ENCODE assay signal across 2 cellular contexts in the genomic region with DNA sequence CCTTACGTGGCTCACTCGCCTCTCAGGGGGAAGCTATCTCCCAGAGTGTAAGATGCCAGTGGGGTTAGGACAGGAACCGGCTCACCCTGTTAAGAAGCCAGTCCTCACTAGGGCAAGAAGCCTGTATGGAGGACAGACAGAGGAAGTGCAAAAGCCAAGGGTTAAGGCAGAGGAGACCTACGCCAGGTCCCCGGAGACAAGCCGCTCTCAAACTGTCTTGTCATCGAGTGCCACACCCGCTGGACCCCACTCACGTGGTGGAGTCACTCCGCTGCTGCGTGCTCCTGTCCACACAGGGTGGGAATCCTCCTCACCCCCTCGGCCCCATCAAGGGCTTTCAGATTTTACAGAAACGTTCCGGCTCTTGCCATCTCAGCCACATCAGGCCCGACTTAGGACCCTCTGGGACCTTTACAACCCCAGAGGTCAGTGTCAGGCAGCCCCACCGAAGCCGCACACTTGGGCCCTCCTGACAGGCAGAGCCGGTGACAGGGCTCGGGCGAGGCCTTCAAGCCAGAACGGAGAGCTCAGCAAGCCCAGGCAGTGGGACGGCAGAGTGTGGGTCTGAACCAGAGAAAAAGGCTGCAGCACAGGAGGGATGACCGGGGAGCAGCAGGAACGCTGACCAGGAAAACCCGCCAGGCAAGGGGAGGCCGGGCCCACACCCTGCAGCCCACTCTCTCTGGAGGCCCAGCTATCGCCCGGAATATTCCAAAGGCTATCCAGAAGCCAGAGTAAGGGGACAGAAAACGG.
TF ChIP-seq lines count a peak whose summit lies in the region.

No MANE protein-coding gene starts in this region.

TF ChIP-seq in GM23338, 12 proteins besides CTCF, POLR2A, EP300 and RAD21:
- TF ChIP-seq, protein P1, sequence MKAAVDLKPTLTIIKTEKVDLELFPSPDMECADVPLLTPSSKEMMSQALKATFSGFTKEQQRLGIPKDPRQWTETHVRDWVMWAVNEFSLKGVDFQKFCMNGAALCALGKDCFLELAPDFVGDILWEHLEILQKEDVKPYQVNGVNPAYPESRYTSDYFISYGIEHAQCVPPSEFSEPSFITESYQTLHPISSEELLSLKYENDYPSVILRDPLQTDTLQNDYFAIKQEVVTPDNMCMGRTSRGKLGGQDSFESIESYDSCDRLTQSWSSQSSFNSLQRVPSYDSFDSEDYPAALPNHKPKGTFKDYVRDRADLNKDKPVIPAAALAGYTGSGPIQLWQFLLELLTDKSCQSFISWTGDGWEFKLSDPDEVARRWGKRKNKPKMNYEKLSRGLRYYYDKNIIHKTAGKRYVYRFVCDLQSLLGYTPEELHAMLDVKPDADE (IDR thresholded peaks at IDR 0.05) = no peak
TF ChIP-seq in GM23338: peak in this region for 0.

TF ChIP-seq in HepG2, 621 proteins besides CTCF, POLR2A, EP300 and RAD21 (continued from another document):
- TF ChIP-seq, protein P2, sequence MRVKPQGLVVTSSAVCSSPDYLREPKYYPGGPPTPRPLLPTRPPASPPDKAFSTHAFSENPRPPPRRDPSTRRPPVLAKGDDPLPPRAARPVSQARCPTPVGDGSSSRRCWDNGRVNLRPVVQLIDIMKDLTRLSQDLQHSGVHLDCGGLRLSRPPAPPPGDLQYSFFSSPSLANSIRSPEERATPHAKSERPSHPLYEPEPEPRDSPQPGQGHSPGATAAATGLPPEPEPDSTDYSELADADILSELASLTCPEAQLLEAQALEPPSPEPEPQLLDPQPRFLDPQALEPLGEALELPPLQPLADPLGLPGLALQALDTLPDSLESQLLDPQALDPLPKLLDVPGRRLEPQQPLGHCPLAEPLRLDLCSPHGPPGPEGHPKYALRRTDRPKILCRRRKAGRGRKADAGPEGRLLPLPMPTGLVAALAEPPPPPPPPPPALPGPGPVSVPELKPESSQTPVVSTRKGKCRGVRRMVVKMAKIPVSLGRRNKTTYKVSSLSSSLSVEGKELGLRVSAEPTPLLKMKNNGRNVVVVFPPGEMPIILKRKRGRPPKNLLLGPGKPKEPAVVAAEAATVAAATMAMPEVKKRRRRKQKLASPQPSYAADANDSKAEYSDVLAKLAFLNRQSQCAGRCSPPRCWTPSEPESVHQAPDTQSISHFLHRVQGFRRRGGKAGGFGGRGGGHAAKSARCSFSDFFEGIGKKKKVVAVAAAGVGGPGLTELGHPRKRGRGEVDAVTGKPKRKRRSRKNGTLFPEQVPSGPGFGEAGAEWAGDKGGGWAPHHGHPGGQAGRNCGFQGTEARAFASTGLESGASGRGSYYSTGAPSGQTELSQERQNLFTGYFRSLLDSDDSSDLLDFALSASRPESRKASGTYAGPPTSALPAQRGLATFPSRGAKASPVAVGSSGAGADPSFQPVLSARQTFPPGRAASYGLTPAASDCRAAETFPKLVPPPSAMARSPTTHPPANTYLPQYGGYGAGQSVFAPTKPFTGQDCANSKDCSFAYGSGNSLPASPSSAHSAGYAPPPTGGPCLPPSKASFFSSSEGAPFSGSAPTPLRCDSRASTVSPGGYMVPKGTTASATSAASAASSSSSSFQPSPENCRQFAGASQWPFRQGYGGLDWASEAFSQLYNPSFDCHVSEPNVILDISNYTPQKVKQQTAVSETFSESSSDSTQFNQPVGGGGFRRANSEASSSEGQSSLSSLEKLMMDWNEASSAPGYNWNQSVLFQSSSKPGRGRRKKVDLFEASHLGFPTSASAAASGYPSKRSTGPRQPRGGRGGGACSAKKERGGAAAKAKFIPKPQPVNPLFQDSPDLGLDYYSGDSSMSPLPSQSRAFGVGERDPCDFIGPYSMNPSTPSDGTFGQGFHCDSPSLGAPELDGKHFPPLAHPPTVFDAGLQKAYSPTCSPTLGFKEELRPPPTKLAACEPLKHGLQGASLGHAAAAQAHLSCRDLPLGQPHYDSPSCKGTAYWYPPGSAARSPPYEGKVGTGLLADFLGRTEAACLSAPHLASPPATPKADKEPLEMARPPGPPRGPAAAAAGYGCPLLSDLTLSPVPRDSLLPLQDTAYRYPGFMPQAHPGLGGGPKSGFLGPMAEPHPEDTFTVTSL (CRISPR knock-in tag; IDR thresholded peaks at IDR 0.05; ENCODE audit: borderline replicate concordance) = no peak
- TF ChIP-seq ZFP36 (IDR thresholded peaks at IDR 0.05; ENCODE audit: borderline replicate concordance, low read depth, low read length, partially characterized antibody) (no peak), HHEX (CRISPR knock-in tag; IDR thresholded peaks at IDR 0.05) (no peak), ZC3H13 (CRISPR knock-in tag; IDR thresholded peaks at IDR 0.05) (no peak), ZNF83 (CRISPR knock-in tag; IDR thresholded peaks at IDR 0.05; ENCODE audit: borderline replicate concordance) (no peak), RARA (CRISPR knock-in tag; IDR thresholded peaks at IDR 0.05) (no peak), SP1 (IDR thresholded peaks at IDR 0.05) (no peak), SP1 (CRISPR knock-in tag; IDR thresholded peaks at IDR 0.05) (no peak), STAG1 (CRISPR knock-in tag; IDR thresholded peaks at IDR 0.05) (no peak), HNRNPL (IDR thresholded peaks at IDR 0.05; ENCODE audit: low read depth, low read length) (no peak), PTBP1 (IDR thresholded peaks at IDR 0.05; ENCODE audit: low read depth, low read length, poor library complexity, severe bottlenecking) (no peak), HMGA1 (CRISPR knock-in tag; conservative IDR thresholded peaks at IDR 0.05) (no peak)
- TF ChIP-seq, protein P3, sequence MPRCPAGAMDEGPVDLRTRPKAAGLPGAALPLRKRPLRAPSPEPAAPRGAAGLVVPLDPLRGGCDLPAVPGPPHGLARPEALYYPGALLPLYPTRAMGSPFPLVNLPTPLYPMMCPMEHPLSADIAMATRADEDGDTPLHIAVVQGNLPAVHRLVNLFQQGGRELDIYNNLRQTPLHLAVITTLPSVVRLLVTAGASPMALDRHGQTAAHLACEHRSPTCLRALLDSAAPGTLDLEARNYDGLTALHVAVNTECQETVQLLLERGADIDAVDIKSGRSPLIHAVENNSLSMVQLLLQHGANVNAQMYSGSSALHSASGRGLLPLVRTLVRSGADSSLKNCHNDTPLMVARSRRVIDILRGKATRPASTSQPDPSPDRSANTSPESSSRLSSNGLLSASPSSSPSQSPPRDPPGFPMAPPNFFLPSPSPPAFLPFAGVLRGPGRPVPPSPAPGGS (CRISPR knock-in tag; IDR thresholded peaks at IDR 0.05) = no peak
- TF ChIP-seq, protein P4, sequence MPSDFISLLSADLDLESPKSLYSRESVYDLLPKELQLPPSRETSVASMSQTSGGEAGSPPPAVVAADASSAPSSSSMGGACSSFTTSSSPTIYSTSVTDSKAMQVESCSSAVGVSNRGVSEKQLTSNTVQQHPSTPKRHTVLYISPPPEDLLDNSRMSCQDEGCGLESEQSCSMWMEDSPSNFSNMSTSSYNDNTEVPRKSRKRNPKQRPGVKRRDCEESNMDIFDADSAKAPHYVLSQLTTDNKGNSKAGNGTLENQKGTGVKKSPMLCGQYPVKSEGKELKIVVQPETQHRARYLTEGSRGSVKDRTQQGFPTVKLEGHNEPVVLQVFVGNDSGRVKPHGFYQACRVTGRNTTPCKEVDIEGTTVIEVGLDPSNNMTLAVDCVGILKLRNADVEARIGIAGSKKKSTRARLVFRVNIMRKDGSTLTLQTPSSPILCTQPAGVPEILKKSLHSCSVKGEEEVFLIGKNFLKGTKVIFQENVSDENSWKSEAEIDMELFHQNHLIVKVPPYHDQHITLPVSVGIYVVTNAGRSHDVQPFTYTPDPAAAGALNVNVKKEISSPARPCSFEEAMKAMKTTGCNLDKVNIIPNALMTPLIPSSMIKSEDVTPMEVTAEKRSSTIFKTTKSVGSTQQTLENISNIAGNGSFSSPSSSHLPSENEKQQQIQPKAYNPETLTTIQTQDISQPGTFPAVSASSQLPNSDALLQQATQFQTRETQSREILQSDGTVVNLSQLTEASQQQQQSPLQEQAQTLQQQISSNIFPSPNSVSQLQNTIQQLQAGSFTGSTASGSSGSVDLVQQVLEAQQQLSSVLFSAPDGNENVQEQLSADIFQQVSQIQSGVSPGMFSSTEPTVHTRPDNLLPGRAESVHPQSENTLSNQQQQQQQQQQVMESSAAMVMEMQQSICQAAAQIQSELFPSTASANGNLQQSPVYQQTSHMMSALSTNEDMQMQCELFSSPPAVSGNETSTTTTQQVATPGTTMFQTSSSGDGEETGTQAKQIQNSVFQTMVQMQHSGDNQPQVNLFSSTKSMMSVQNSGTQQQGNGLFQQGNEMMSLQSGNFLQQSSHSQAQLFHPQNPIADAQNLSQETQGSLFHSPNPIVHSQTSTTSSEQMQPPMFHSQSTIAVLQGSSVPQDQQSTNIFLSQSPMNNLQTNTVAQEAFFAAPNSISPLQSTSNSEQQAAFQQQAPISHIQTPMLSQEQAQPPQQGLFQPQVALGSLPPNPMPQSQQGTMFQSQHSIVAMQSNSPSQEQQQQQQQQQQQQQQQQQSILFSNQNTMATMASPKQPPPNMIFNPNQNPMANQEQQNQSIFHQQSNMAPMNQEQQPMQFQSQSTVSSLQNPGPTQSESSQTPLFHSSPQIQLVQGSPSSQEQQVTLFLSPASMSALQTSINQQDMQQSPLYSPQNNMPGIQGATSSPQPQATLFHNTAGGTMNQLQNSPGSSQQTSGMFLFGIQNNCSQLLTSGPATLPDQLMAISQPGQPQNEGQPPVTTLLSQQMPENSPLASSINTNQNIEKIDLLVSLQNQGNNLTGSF (CRISPR knock-in tag; IDR thresholded peaks at IDR 0.05) = no peak
- TF ChIP-seq, protein P5, sequence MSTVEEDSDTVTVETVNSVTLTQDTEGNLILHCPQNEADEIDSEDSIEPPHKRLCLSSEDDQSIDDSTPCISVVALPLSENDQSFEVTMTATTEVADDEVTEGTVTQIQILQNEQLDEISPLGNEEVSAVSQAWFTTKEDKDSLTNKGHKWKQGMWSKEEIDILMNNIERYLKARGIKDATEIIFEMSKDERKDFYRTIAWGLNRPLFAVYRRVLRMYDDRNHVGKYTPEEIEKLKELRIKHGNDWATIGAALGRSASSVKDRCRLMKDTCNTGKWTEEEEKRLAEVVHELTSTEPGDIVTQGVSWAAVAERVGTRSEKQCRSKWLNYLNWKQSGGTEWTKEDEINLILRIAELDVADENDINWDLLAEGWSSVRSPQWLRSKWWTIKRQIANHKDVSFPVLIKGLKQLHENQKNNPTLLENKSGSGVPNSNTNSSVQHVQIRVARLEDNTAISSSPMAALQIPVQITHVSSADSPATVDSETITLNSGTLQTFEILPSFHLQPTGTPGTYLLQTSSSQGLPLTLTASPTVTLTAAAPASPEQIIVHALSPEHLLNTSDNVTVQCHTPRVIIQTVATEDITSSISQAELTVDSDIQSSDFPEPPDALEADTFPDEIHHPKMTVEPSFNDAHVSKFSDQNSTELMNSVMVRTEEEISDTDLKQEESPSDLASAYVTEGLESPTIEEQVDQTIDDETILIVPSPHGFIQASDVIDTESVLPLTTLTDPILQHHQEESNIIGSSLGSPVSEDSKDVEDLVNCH (CRISPR knock-in tag; IDR thresholded peaks at IDR 0.05) = no peak
